Comparison of ENCODE assay signal across 14 cellular contexts in genomic region chr9:69582544-69583297, GRCh38.
A peak's percentile ranks its signal among the peaks of the same experiment; 100 is the strongest.
DNase-seq lines count a peak whose midpoint lies in the region; ATAC-seq, FAIRE-seq and TF ChIP-seq lines count a peak whose summit lies in the region.
"Had no signal": no experiment of that assay in that cellular context is flagged by ENCODE, and none has a peak within 500 bp of the region (broad histone marks: within the 10 kb centered on the region; RNA-seq: fewer than 3 reads in every experiment).

No MANE protein-coding gene starts in this region.

- H3K14ac ChIP-seq in H1 (ENCODE audit: insufficient read length), result no peak overlapping the region

- no peak overlapping the region for H3K23ac ChIP-seq in H1 (ENCODE audit: insufficient read length)

- no peak overlapping the region for H4K91ac ChIP-seq in H1 (replicated peaks; ENCODE audit: insufficient read length, low read length)

- H4K8ac ChIP-seq in H1 (ENCODE audit: extremely low read depth, insufficient read depth, low read length), result no peak overlapping the region

- H3K27me3 ChIP-seq in H1 (replicated peaks in 1 of 4; ENCODE audit: control insufficient read depth in 3 of 4, extremely low read depth in 1 of 4, insufficient read depth in 3 of 4, low read length in 3 of 4), result peaks cover 3 to 35% (median 24%) of the 10 kb centered on the region in 4 experiments

- WGBS in H1 (ENCODE audit: extremely low coverage in 1 of 2, insufficient coverage in 1 of 2, insufficient read length in 1 of 2, insufficient replicate concordance in 2 of 2, low coverage in 1 of 2, low lambda C conversion rate in 2 of 2, missing lambda C conversion rate in 1 of 2), 2 experiments, result 93% methylated on average over 4 of the region's 4 CpGs; no CpG with 5 or more reads in 1 of the 2 experiments

- H4K5ac ChIP-seq in H1 (ENCODE audit: insufficient read length, low read depth, low read length), result no peak overlapping the region

- H3K18ac ChIP-seq in H1 (ENCODE audit: extremely low read depth, low read length), result no peak overlapping the region

- H3K79me2 ChIP-seq in H1 (ENCODE audit: control insufficient read depth in 1 of 2, insufficient read depth in 2 of 2, low read length in 2 of 2), result no peaks in the 10 kb centered on the region

- no peak overlapping the region for H2AFZ ChIP-seq in H1 (ENCODE audit: low read length)

- H3K27ac ChIP-seq in H1 (ENCODE audit: low read depth, low read length), result no peak overlapping the region

- no peaks in the 10 kb centered on the region for H3K23me2 ChIP-seq in H1 (ENCODE audit: low read depth, low read length)

- H2BK12ac ChIP-seq in H1 (ENCODE audit: low read depth, low read length), result no peak overlapping the region

- intact Hi-C loops in mucosa of descending colon (cut with DNase I, micrococcal nuclease), result no loop called here

- POLR2A ChIA-PET in H1 (lab: Charles Lee; ENCODE audit: partially characterized antibody), result no interaction called here

- TF ChIP-seq RAD21 in H1 (IDR thresholded peaks at IDR 0.05 in 1 of 2, conservative IDR thresholded peaks at IDR 0.05 in 1 of 2; ENCODE audit: low read depth in 2 of 2, low read length in 2 of 2), result no peak

- CTCF ChIA-PET in H1 (lab: Charles Lee; ENCODE audit: partially characterized antibody), result interaction anchor here (0.6 to 0.7 kb wide), 2 partner anchors 626 to 674 kb away, joined by 3 read pairs; no protein-coding TSS in a partner anchor

- H2BK20ac ChIP-seq in H1 (ENCODE audit: low read length), result no peak overlapping the region

- DNase-seq in DMS53 (lab: John Stamatoyannopoulos, UW), result peak; percentile 38
- no peak for DNase-seq in DMS53 treated with DMSO at 0.1 percent for 48 hours (lab: John Stamatoyannopoulos, UW; ENCODE audit: unreplicated experiment)
- DNase-seq in MV-4-11 (lab: John Stamatoyannopoulos, UW), result peak; percentile 70
- DNase-seq in H1 (ENCODE audit: low read depth in 1 of 2, low spot score in 2 of 2), result no peak
- DNase-seq in mucosa of descending colon, result peak in 1 of 3 donors; percentile 23
- no peak for DNase-seq in omental fat pad (ENCODE audit: low spot score)
- DNase-seq: 8988T; activated CD4-positive, CD25-positive, alpha-beta regulatory T cell treated with anti-CD3 and anti-CD28 coated beads, Interleukin-2, amount 50 U/mL, for 72 hours; cerebellar nuclear complex; erythroblast; Karpas-422; NCI-H2107 had no signal

- H2BK5ac ChIP-seq in H1 (ENCODE audit: low read depth, low read length), result no peak overlapping the region

- H3K9me3 ChIP-seq in H1 (ENCODE audit: insufficient read depth in 2 of 2, low read depth in 1 of 2, low read length in 1 of 2) (no peaks in the 10 kb centered on the region), mucosa of descending colon (no peaks in the 10 kb centered on the region)

- no peaks in the 10 kb centered on the region for H3K36me3 ChIP-seq in H1 (ENCODE audit: control insufficient read depth in 2 of 4, insufficient read depth in 4 of 4, low read length in 3 of 4)
- no peaks in the 10 kb centered on the region for H3K36me3 ChIP-seq in mucosa of descending colon (ENCODE audit: low read depth)

- H3K4me2 ChIP-seq in H1 (ENCODE audit: insufficient read depth in 1 of 2, low read depth in 2 of 2, low read length in 2 of 2), result no peak overlapping the region

- peaks cover 0 to 2% (median 0%) of the 10 kb centered on the region in 4 experiments; a peak in 1 of 7 replicates for H3K4me1 ChIP-seq in H1 (replicated peaks in 1 of 4; ENCODE audit: control insufficient read depth in 3 of 4, insufficient read depth in 4 of 4, low read length in 3 of 4)
- no peaks in the 10 kb centered on the region for H3K4me1 ChIP-seq in mucosa of descending colon (ENCODE audit: low read depth)

- H3K79me1 ChIP-seq in H1 (ENCODE audit: low read depth, low read length), result no peaks in the 10 kb centered on the region

- H3K9ac ChIP-seq in H1 (replicated peaks in 1 of 4; ENCODE audit: extremely low read depth in 1 of 4, low read depth in 3 of 4, low read length in 3 of 4), result no peak overlapping the region

- no peak overlapping the region for H3K4ac ChIP-seq in H1 (replicated peaks; ENCODE audit: insufficient read length, low read depth, low read length)

- peak; percentile 13 for FAIRE-seq in H1 (lab: Jason Lieb, UNC)

- no peak for TF ChIP-seq EP300 in H1 (IDR thresholded peaks at IDR 0.05; ENCODE audit: borderline replicate concordance in 1 of 2, low read depth in 2 of 2, low read length in 2 of 2)

- ATAC-seq in mucosa of descending colon (peak; percentile 16), GM21390 (IDR thresholded peaks at IDR 0.05; ENCODE audit: unreplicated experiment) (no peak), omental fat pad (ENCODE audit: low FRiP score) (no peak), HG03097 (IDR thresholded peaks at IDR 0.05; ENCODE audit: low FRiP score, unreplicated experiment) (no peak)

- no peak overlapping the region; the same call in 1 of the 2 replicates for H2AK5ac ChIP-seq in H1 (ENCODE audit: low read depth, low read length)

- H4K20me1 ChIP-seq in H1 (replicated peaks in 1 of 2; ENCODE audit: control insufficient read depth in 1 of 2, insufficient read depth in 2 of 2, low read length in 2 of 2), result peaks cover 0 to 3% of the 10 kb centered on the region in 2 experiments

- no peak overlapping the region for H2BK120ac ChIP-seq in H1 (replicated peaks; ENCODE audit: low read depth, low read length)

- H3K56ac ChIP-seq in H1 (replicated peaks; ENCODE audit: insufficient read length, low read depth, low read length), result no peak overlapping the region

- TF ChIP-seq POLR2A in H1 (IDR thresholded peaks at IDR 0.05; ENCODE audit: control extremely low read depth in 1 of 2, low read depth in 2 of 2, low read length in 2 of 2), result no peak

- no peak overlapping the region for H2BK15ac ChIP-seq in H1 (ENCODE audit: low read length)

- H3K4me3 ChIP-seq in H1 (ENCODE audit: extremely low read depth in 1 of 4, insufficient read depth in 2 of 4, low read depth in 3 of 4, low read length in 4 of 4) (no peak overlapping the region), mucosa of descending colon (no peak overlapping the region)

- TF ChIP-seq CTCF in H1 (IDR thresholded peaks at IDR 0.05; ENCODE audit: control extremely low read depth in 1 of 3, insufficient read depth in 1 of 3, low read depth in 1 of 3, low read length in 3 of 3) (no peak), mucosa of descending colon (IDR thresholded peaks at IDR 0.05) (no peak), omental fat pad (IDR thresholded peaks at IDR 0.05) (no peak)

TF ChIP-seq in H1, 55 proteins besides CTCF, POLR2A, EP300 and RAD21 (continues in another document):
- no peak for TF ChIP-seq CHD2 (IDR thresholded peaks at IDR 0.05; ENCODE audit: low read length)
- no peak for TF ChIP-seq E2F6 (IDR thresholded peaks at IDR 0.05)
- TF ChIP-seq PHF8 (conservative IDR thresholded peaks at IDR 0.05; ENCODE audit: low read depth, low read length), result no peak
- no peak for TF ChIP-seq TAF1 (IDR thresholded peaks at IDR 0.05; ENCODE audit: low read depth, low read length)
- TF ChIP-seq MAX (IDR thresholded peaks at IDR 0.05), result no peak
- TF ChIP-seq ASH2L (IDR thresholded peaks at IDR 0.05; ENCODE audit: low read length), result no peak
- no peak for TF ChIP-seq JUND (IDR thresholded peaks at IDR 0.05; ENCODE audit: low read length)

Comparison
In these comparisons a context has a peak if more than half of its experiments do, and no peak if none do; other contexts are left out.
1. DNase-seq: peak in DMS53 (single experiment) and MV-4-11 (single experiment); none in DMS53 treated with DMSO at 0.1 percent for 48 hours (single experiment), H1 (0 of 2) and omental fat pad (single experiment).